In the genomic region with DNA sequence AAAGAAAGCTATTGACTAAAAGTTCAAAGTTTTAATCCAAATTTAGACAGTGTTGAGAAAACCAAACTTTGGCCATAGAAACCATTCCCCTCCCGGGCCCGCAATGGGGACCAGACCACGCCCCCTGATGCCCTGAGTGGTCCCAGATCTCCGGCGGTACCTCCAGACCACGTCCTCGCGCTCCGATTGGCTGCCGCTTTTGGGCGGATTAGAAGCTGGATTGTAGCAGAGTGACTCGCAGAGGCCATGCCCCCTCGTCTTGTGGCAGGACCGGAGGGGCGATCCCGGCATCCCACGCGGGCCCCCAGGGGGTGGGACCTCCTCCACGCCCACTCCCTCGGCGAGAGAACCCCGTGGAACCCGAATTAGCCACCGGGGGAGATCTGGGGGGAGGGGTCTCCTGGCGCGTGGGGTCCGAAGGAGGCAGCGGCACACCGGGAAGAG, we compare ENCODE assay signal across 8 cellular contexts. TPM values are rescaled to one million over a fixed set of nuclear protein-coding genes. Genes with fewer than 3 reads are reported as not detected.
DNase-seq lines count a peak whose midpoint lies in the region; ATAC-seq and TF ChIP-seq lines count a peak whose summit lies in the region.

No MANE protein-coding gene starts in this region.

- H3F3A ChIP-seq in GM23248 (ENCODE audit: insufficient read depth): no peaks in the 10 kb centered on the region

- peak overlapping the region; percentile 70 for H3K9ac ChIP-seq in GM23248

- TF ChIP-seq CTCF in activated CD8-positive, alpha-beta T cell treated with anti-CD3 and anti-CD28 coated beads for 36 hours (IDR thresholded peaks at IDR 0.05): no peak
- no peak for TF ChIP-seq CTCF in lower lobe of right lung (IDR thresholded peaks at IDR 0.05)

- peaks cover 15% of the 10 kb centered on the region for H3K27me3 Mint-ChIP-seq in CD4-positive, CD25-positive, alpha-beta regulatory T cell
- H3K27me3 Mint-ChIP-seq in activated CD8-positive, alpha-beta T cell treated with anti-CD3 and anti-CD28 coated beads for 36 hours: peaks cover 5% of the 10 kb centered on the region

- peak overlapping the region in 1 of 3 donors; percentile 40 for H3K27ac Mint-ChIP-seq in CD4-positive, CD25-positive, alpha-beta regulatory T cell
- peak overlapping the region; percentile 78 for H3K27ac Mint-ChIP-seq in activated CD8-positive, alpha-beta T cell treated with anti-CD3 and anti-CD28 coated beads for 36 hours

- in situ Hi-C loops in GM23248 (cut with MboI): no loop called here

- H2AFZ ChIP-seq in GM23248: peak overlapping the region; percentile 83

- peaks cover 0 to 22% (median 14%) of the 10 kb centered on the region in 4 donors for H3K4me1 Mint-ChIP-seq in CD4-positive, CD25-positive, alpha-beta regulatory T cell
- H3K4me1 Mint-ChIP-seq in activated CD8-positive, alpha-beta T cell treated with anti-CD3 and anti-CD28 coated beads for 36 hours (ENCODE audit: low read depth): peaks cover 14% of the 10 kb centered on the region

- peak overlapping the region; percentile 10 to 88 (median 80) for H3K4me3 Mint-ChIP-seq in CD4-positive, CD25-positive, alpha-beta regulatory T cell
- H3K4me3 Mint-ChIP-seq in activated CD8-positive, alpha-beta T cell treated with anti-CD3 and anti-CD28 coated beads for 36 hours: peak overlapping the region; percentile 78

- ATAC-seq in CD4-positive, CD25-positive, alpha-beta regulatory T cell (ENCODE audit: low read depth in 2 of 2): peak; percentile 56 to 59
- ATAC-seq in activated CD8-positive, alpha-beta T cell treated with anti-CD3 and anti-CD28 coated beads for 36 hours: peak; percentile 91
- ATAC-seq in lower lobe of right lung: peak; percentile 89

- no peaks in the 10 kb centered on the region for H3K27me3 ChIP-seq in CD4-positive, CD25-positive, alpha-beta regulatory T cell (ENCODE audit: control insufficient read depth, insufficient read depth, low read length)
- H3K27me3 ChIP-seq in GM23248 (replicated peaks; ENCODE audit: insufficient read depth) (no peaks in the 10 kb centered on the region), ectodermal cell (ENCODE audit: control insufficient read depth, insufficient read depth, low read length, poor library complexity, severe bottlenecking) (no peaks in the 10 kb centered on the region), lower lobe of right lung (ENCODE audit: low read depth) (no peaks in the 10 kb centered on the region)

- H3K9me3 ChIP-seq in CD4-positive, CD25-positive, alpha-beta regulatory T cell (ENCODE audit: control insufficient read depth in 2 of 2, low read length in 2 of 2): no peaks in the 10 kb centered on the region
- H3K9me3 ChIP-seq in GM23248 (ENCODE audit: low read depth) (no peaks in the 10 kb centered on the region), ectodermal cell (ENCODE audit: control insufficient read depth, low read length) (no peaks in the 10 kb centered on the region), lower lobe of right lung (no peaks in the 10 kb centered on the region)

- no peaks in the 10 kb centered on the region for H3K79me2 ChIP-seq in GM23248 (ENCODE audit: insufficient read depth)

- 4 to 8% methylated on average over 26 to 28 of the region's 29 CpGs for WGBS in GM23248 (ENCODE audit: low coverage in 1 of 2, low lambda C conversion rate in 2 of 2, missing lambda C conversion rate in 2 of 2), 2 experiments
- WGBS in ectodermal cell, 2 experiments: 0 to 1% methylated on average over 29 of the region's 29 CpGs

- H4K20me1 ChIP-seq in GM23248 (ENCODE audit: insufficient read depth): no peaks in the 10 kb centered on the region

- peak; percentile 65 to 71 (median 66) for DNase-seq in CD4-positive, CD25-positive, alpha-beta regulatory T cell
- DNase-seq in GM23248 (peak; percentile 92), NCI-H510A (lab: John Stamatoyannopoulos, UW) (peak; percentile 83), lower lobe of right lung (peak; percentile 92), HuH-7 (ENCODE audit: low spot score) (no peak)
- DNase-seq in activated CD8-positive, alpha-beta T cell treated with anti-CD3 and anti-CD28 coated beads for 36 hours: peak; percentile 94
- DNase-seq in stimulated activated CD4-positive, alpha-beta T cell treated with anti-CD3 and anti-CD28 coated beads, TNF-alpha, amount 100 ng/mL, for 48 hours (ENCODE audit: low read depth in 3 of 3): peak; percentile 52 to 77 (median 66)

- H3K4me1 ChIP-seq in CD4-positive, CD25-positive, alpha-beta regulatory T cell (ENCODE audit: control insufficient read depth, insufficient read depth, low read length, poor library complexity, severe bottlenecking): peaks cover 22% of the 10 kb centered on the region
- peaks cover 8% of the 10 kb centered on the region for H3K4me1 ChIP-seq in GM23248 (ENCODE audit: insufficient read depth)
- H3K4me1 ChIP-seq in ectodermal cell (ENCODE audit: control insufficient read depth, insufficient read depth, low read length): no peaks in the 10 kb centered on the region
- H3K4me1 ChIP-seq in lower lobe of right lung: peaks cover 16% of the 10 kb centered on the region

- POLR2A ChIA-PET in activated CD8-positive, alpha-beta T cell treated with anti-CD3 and anti-CD28 coated beads for 36 hours (lab: Charles Lee): interaction anchor here (0.8 to 2.2 kb wide), 3 partner anchors 35 to 49 kb away, joined by 3 to 5 read pairs (median 4); partner anchors contain the start of gene PPP1R15A

- H3K4me2 ChIP-seq in GM23248 (ENCODE audit: unreplicated experiment): peak overlapping the region; percentile 64

- H3K9me3 Mint-ChIP-seq in CD4-positive, CD25-positive, alpha-beta regulatory T cell: no peaks in the 10 kb centered on the region
- no peaks in the 10 kb centered on the region for H3K9me3 Mint-ChIP-seq in activated CD8-positive, alpha-beta T cell treated with anti-CD3 and anti-CD28 coated beads for 36 hours

- CTCF ChIA-PET in activated CD8-positive, alpha-beta T cell treated with anti-CD3 and anti-CD28 coated beads for 36 hours (lab: Charles Lee): interaction anchor here (0.8 to 3.9 kb wide), 11 partner anchors 25 to 137 kb away, joined by 3 to 45 read pairs (median 7); no protein-coding TSS in a partner anchor

- H3K9me2 ChIP-seq in GM23248 (ENCODE audit: insufficient read depth): no peaks in the 10 kb centered on the region

- intact Hi-C loops in activated CD8-positive, alpha-beta T cell treated with anti-CD3 and anti-CD28 coated beads for 36 hours (cut with micrococcal nuclease): no loop called here
- intact Hi-C loops in lower lobe of right lung (cut with DNase I): no loop called here

- H3K36me3 ChIP-seq in CD4-positive, CD25-positive, alpha-beta regulatory T cell (ENCODE audit: control insufficient read depth, insufficient read depth, low read length): no peaks in the 10 kb centered on the region
- H3K36me3 ChIP-seq in GM23248 (ENCODE audit: low read depth) (no peaks in the 10 kb centered on the region), ectodermal cell (ENCODE audit: control insufficient read depth, insufficient read depth, low read length) (peaks cover 6% of the 10 kb centered on the region), lower lobe of right lung (peaks cover 9% of the 10 kb centered on the region)

- H3K4me3 ChIP-seq in CD4-positive, CD25-positive, alpha-beta regulatory T cell (ENCODE audit: low read depth, low read length): no peak overlapping the region
- H3K4me3 ChIP-seq in GM23248 (peak overlapping the region; percentile 61), ectodermal cell (ENCODE audit: insufficient read depth, low read depth, low read length) (peak overlapping the region; percentile 54), lower lobe of right lung (peak overlapping the region; percentile 52)

- no peaks in the 10 kb centered on the region for H3K36me3 Mint-ChIP-seq in CD4-positive, CD25-positive, alpha-beta regulatory T cell
- H3K36me3 Mint-ChIP-seq in activated CD8-positive, alpha-beta T cell treated with anti-CD3 and anti-CD28 coated beads for 36 hours (ENCODE audit: low read depth): no peaks in the 10 kb centered on the region

- H3K27ac ChIP-seq in CD4-positive, CD25-positive, alpha-beta regulatory T cell (ENCODE audit: insufficient read depth, low read length, poor library complexity, severe bottlenecking): no peak overlapping the region
- H3K27ac ChIP-seq in GM23248 (peak overlapping the region; percentile 44), ectodermal cell (ENCODE audit: insufficient read depth, low read depth, low read length, poor library complexity, severe bottlenecking) (peak overlapping the region; percentile 93), lower lobe of right lung (peak overlapping the region; percentile 56)

RNA-seq across cellular contexts. Expression of gene HSD17B14, which starts 0.8 kb away (rescaled TPM):
- total RNA-seq in CD4-positive, CD25-positive, alpha-beta regulatory T cell: 0.49 TPM
- 1 to 10 TPM in 1 of 4 donors, under 1 TPM in 3; 0.29 to 2.0 (median 0.61) TPM for polyA plus RNA-seq in CD4-positive, CD25-positive, alpha-beta regulatory T cell
- 2.6 and 3.9 TPM in 2 replicates for total RNA-seq in GM23248 (2014; rRNA removed; shearing (Covaris generic))
- 3.7 and 4.4 TPM in 2 replicates for polyA plus RNA-seq in GM23248 (2016; fragmentation: Nextera tagmentation; extraction: Ambion mirVana)
- total RNA-seq in activated CD8-positive, alpha-beta T cell treated with anti-CD3 and anti-CD28 coated beads for 36 hours: under 1 TPM; 0.47 to 0.56 TPM
- polyA plus RNA-seq in ectodermal cell (2013, experiment 1 of 4): 24.6 TPM
- polyA plus RNA-seq in ectodermal cell (2013, experiment 2 of 4): 26.9 TPM
- 20.6 TPM for polyA plus RNA-seq in ectodermal cell (2013, experiment 3 of 4)
- 21.7 TPM for polyA plus RNA-seq in ectodermal cell (2013, experiment 4 of 4)
- total RNA-seq in lower lobe of right lung: 22.7 TPM

RNA-seq across cellular contexts. Expression of gene BCAT2, which starts 26.3 kb away (rescaled TPM):
- total RNA-seq in CD4-positive, CD25-positive, alpha-beta regulatory T cell: 16.4 TPM
- 10 to 100 TPM; 19.5 to 23.0 (median 21.2) TPM for polyA plus RNA-seq in CD4-positive, CD25-positive, alpha-beta regulatory T cell
- 29.7 and 34.7 TPM in 2 replicates for total RNA-seq in GM23248 (2014; rRNA removed; shearing (Covaris generic))
- 48.5 and 51.2 TPM in 2 replicates for polyA plus RNA-seq in GM23248 (2016; fragmentation: Nextera tagmentation; extraction: Ambion mirVana)
- 10 to 100 TPM; 59.5 to 63.3 TPM for total RNA-seq in activated CD8-positive, alpha-beta T cell treated with anti-CD3 and anti-CD28 coated beads for 36 hours
- 56.4 TPM for polyA plus RNA-seq in ectodermal cell (2013, experiment 1 of 4)
- polyA plus RNA-seq in ectodermal cell (2013, experiment 2 of 4): 57.1 TPM
- 42.0 TPM for polyA plus RNA-seq in ectodermal cell (2013, experiment 3 of 4)
- 48.1 TPM for polyA plus RNA-seq in ectodermal cell (2013, experiment 4 of 4)
- total RNA-seq in lower lobe of right lung: 60.7 TPM

RNA-seq across cellular contexts. Expression of gene PLEKHA4, which starts 31.3 kb away (rescaled TPM):
- total RNA-seq in CD4-positive, CD25-positive, alpha-beta regulatory T cell: 2.8 TPM
- 1 to 10 TPM in 3 of 4 donors, under 1 TPM in 1; 0.84 to 4.6 (median 1.7) TPM for polyA plus RNA-seq in CD4-positive, CD25-positive, alpha-beta regulatory T cell
- total RNA-seq in GM23248 (2014; rRNA removed; shearing (Covaris generic)): 12.3 and 14.2 TPM in 2 replicates
- 16.6 and 19.4 TPM in 2 replicates for polyA plus RNA-seq in GM23248 (2016; fragmentation: Nextera tagmentation; extraction: Ambion mirVana)
- 1 to 10 TPM; 9.4 to 9.7 TPM for total RNA-seq in activated CD8-positive, alpha-beta T cell treated with anti-CD3 and anti-CD28 coated beads for 36 hours
- 33.5 TPM for polyA plus RNA-seq in ectodermal cell (2013, experiment 1 of 4)
- polyA plus RNA-seq in ectodermal cell (2013, experiment 2 of 4): 31.0 TPM
- polyA plus RNA-seq in ectodermal cell (2013, experiment 3 of 4): 21.0 TPM
- polyA plus RNA-seq in ectodermal cell (2013, experiment 4 of 4): 23.2 TPM
- 21.2 TPM for total RNA-seq in lower lobe of right lung

RNA-seq across cellular contexts. Expression of gene PPP1R15A, which starts 35.1 kb away (rescaled TPM):
- 840 TPM for total RNA-seq in CD4-positive, CD25-positive, alpha-beta regulatory T cell
- polyA plus RNA-seq in CD4-positive, CD25-positive, alpha-beta regulatory T cell: 10 to 100 TPM; 39.1 to 65.6 (median 52.4) TPM
- 63.8 and 71.3 TPM in 2 replicates for total RNA-seq in GM23248 (2014; rRNA removed; shearing (Covaris generic))
- polyA plus RNA-seq in GM23248 (2016; fragmentation: Nextera tagmentation; extraction: Ambion mirVana): 78.9 and 83.0 TPM in 2 replicates
- 10 to 100 TPM; 77.8 to 81.2 TPM for total RNA-seq in activated CD8-positive, alpha-beta T cell treated with anti-CD3 and anti-CD28 coated beads for 36 hours
- 31.7 TPM for polyA plus RNA-seq in ectodermal cell (2013, experiment 1 of 4)
- 35.8 TPM for polyA plus RNA-seq in ectodermal cell (2013, experiment 2 of 4)
- 27.2 TPM for polyA plus RNA-seq in ectodermal cell (2013, experiment 3 of 4)
- polyA plus RNA-seq in ectodermal cell (2013, experiment 4 of 4): 31.9 TPM
- 80.4 TPM for total RNA-seq in lower lobe of right lung
